30 cellular contexts compared by ENCODE assay signal in the genomic region with DNA sequence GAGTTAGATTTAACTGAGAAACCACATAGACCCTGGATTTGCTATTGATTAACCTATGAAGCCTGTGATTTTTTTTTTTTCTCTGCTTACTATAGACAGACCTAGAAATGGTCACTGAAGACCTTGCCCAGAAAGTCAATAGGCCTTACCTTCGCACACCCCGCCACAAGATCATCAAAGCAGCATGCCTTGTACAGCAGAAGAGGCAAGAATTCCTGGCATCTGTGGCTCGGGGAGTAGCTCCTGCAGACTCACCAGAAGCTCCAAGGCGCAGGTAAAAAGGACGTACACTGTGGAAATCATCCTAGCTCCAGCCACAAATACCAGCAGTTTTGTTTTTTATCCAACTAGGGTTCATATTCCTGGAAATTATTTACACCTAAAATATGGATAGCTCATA.
"Had no signal": no experiment of that assay in that cellular context is flagged by ENCODE, and none has a peak within 500 bp of the region (broad histone marks: within the 10 kb centered on the region; RNA-seq: fewer than 3 reads in every experiment).

No MANE protein-coding gene starts in this region.

- H3K4me1 ChIP-seq: ascending aorta, breast epithelium, colonic mucosa, esophagus muscularis mucosa, foreskin keratinocyte, gastrocnemius medialis had no signal

- H3K27me3 ChIP-seq: ascending aorta, breast epithelium, cardiac muscle cell, colonic mucosa, esophagus muscularis mucosa, foreskin keratinocyte, gastrocnemius medialis had no signal

- H3K9me3 ChIP-seq: ascending aorta, breast epithelium, colonic mucosa, esophagus muscularis mucosa, gastrocnemius medialis had no signal

- H3K27me3 Mint-ChIP-seq: activated B cell treated with CpG ODN at 0.5 μM for 24 hours; activated CD8-positive, alpha-beta T cell treated with anti-CD3 and anti-CD28 coated beads for 36 hours; activated naive CD8-positive, alpha-beta T cell; activated T-helper 17 cell treated with anti-CD3 and anti-CD28 coated beads, Interleukin-2, amount 50 U/mL, for 72 hours; brain; T-helper 17 cell had no signal

- H3K4me1 Mint-ChIP-seq: activated B cell treated with CpG ODN at 0.5 μM for 24 hours; activated T-helper 17 cell treated with anti-CD3 and anti-CD28 coated beads, Interleukin-2, amount 50 U/mL, for 72 hours; brain; T-helper 17 cell had no signal

- H3K36me3 ChIP-seq: breast epithelium, colonic mucosa, WERI-Rb-1 had no signal

- H3K4me3 ChIP-seq: ascending aorta, breast epithelium, cardiac muscle cell, colonic mucosa, esophagus muscularis mucosa, gastrocnemius medialis had no signal

- H3K4me3 Mint-ChIP-seq: activated B cell treated with CpG ODN at 0.5 μM for 24 hours; activated CD8-positive, alpha-beta T cell treated with anti-CD3 and anti-CD28 coated beads for 36 hours; activated naive CD8-positive, alpha-beta T cell; activated T-cell treated with anti-CD3 and anti-CD28 coated beads, Interleukin-2, amount 50 U/mL, for 4 hours; activated T-helper 17 cell treated with anti-CD3 and anti-CD28 coated beads, Interleukin-2, amount 50 U/mL, for 72 hours; brain; T-helper 17 cell; T-helper 2 cell treated with Interferon-gamma antibody and Interleukin-4, amounts not matched to agents 5 μg/mL and 100 μg/mL, for 36 hours had no signal

- H3K27ac Mint-ChIP-seq: activated B cell treated with CpG ODN at 0.5 μM for 24 hours; activated CD8-positive, alpha-beta T cell treated with anti-CD3 and anti-CD28 coated beads for 36 hours; activated naive CD8-positive, alpha-beta T cell; activated T-helper 17 cell treated with anti-CD3 and anti-CD28 coated beads, Interleukin-2, amount 50 U/mL, for 72 hours; brain; T-helper 17 cell; T-helper 2 cell treated with Interferon-gamma antibody and Interleukin-4, amounts not matched to agents 5 μg/mL and 100 μg/mL, for 36 hours had no signal

- DNase-seq: activated B cell treated with CpG ODN at 0.5 μM for 24 hours; activated CD4-positive, alpha-beta T cell treated with anti-CD3 and anti-CD28 coated beads for 48 hours; activated CD4-positive, alpha-beta T cell treated with anti-CD3 and anti-CD28 coated beads, Interleukin-2, amount 50 U/mL, for 1 hour; activated CD4-positive, alpha-beta T cell treated with anti-CD3 and anti-CD28 coated beads, Interleukin-2, amount 50 U/mL, for 48 hours; activated CD8-positive, alpha-beta memory T cell treated with anti-CD3 and anti-CD28 coated beads for 24 hours; activated CD8-positive, alpha-beta T cell treated with anti-CD3 and anti-CD28 coated beads for 36 hours; activated effector memory CD4-positive, alpha-beta T cell treated with Interleukin-2 at 50 U/mL for 16 hours; activated gamma-delta T cell treated with Interleukin-2 at 50 U/mL for 16 hours; activated naive CD4-positive, alpha-beta T cell treated with anti-CD3 and anti-CD28 coated beads, Interleukin-2, amount 50 U/mL, for 16 hours; activated naive CD4-positive, alpha-beta T cell treated with Interleukin-2 at 50 U/mL for 16 hours; activated T-cell treated with anti-CD3 and anti-CD28 coated beads, Interleukin-2, amount 50 U/mL, for 4 hours; central memory CD4-positive, alpha-beta T cell; cerebellar nuclear complex; colonic mucosa; effector memory CD4-positive, alpha-beta T cell; erythroblast; foreskin keratinocyte; gastrocnemius medialis; T-helper 1 cell; T-helper 17 cell; T1000; WERI-Rb-1 had no signal

- H3K9me3 Mint-ChIP-seq: activated B cell treated with CpG ODN at 0.5 μM for 24 hours; activated CD8-positive, alpha-beta T cell treated with anti-CD3 and anti-CD28 coated beads for 36 hours; activated T-cell treated with anti-CD3 and anti-CD28 coated beads, Interleukin-2, amount 50 U/mL, for 4 hours; activated T-helper 17 cell treated with anti-CD3 and anti-CD28 coated beads, Interleukin-2, amount 50 U/mL, for 72 hours; brain; T-helper 2 cell treated with Interferon-gamma antibody and Interleukin-4, amounts not matched to agents 5 μg/mL and 100 μg/mL, for 36 hours had no signal

- H3K27ac ChIP-seq: ascending aorta, breast epithelium, colonic mucosa, esophagus muscularis mucosa, foreskin keratinocyte, gastrocnemius medialis, WERI-Rb-1 had no signal
